ENCODE assay signal across 17 cellular contexts in genomic region chr10:75429159-75429827, GRCh38. TPM values are rescaled to one million over a fixed set of nuclear protein-coding genes. Genes with fewer than 3 reads are reported as not detected.
DNase-seq lines count a peak whose midpoint lies in the region; ATAC-seq and TF ChIP-seq lines count a peak whose summit lies in the region.
"Had no signal": no experiment of that assay in that cellular context is flagged by ENCODE, and none has a peak within 500 bp of the region (broad histone marks: within the 10 kb centered on the region; RNA-seq: fewer than 3 reads in every experiment).

No MANE protein-coding gene starts in this region.

- no peak overlapping the region for H3K4me3 ChIP-seq in breast epithelium
- no peak overlapping the region for H3K4me3 ChIP-seq in PC-9
- no peak overlapping the region for H3K4me3 ChIP-seq in upper lobe of left lung
- no peak overlapping the region for H3K4me3 ChIP-seq in MG63
- H3K4me3 ChIP-seq: thyroid gland had no signal

- BruUV-seq in MCF 10A (replicated peaks; lab: Mats Ljungman, UMichigan) = no TSS peak
- BruUV-seq in PC-9 (replicated peaks; lab: Mats Ljungman, UMichigan) = no TSS peak

- no peaks in the 10 kb centered on the region for H3K9me3 Mint-ChIP-seq in MCF 10A (ENCODE audit: unreplicated experiment)
- H3K9me3 Mint-ChIP-seq: activated CD8-positive, alpha-beta T cell treated with anti-CD3 and anti-CD28 coated beads for 36 hours; CD8-positive, alpha-beta T cell had no signal

- no peaks in the 10 kb centered on the region for H4K20me1 ChIP-seq in PC-9 (ENCODE audit: insufficient read depth)

- peaks cover 0 to 5% of the 10 kb centered on the region in 2 donors for H3K4me1 ChIP-seq in breast epithelium
- peaks cover 53% of the 10 kb centered on the region for H3K4me1 ChIP-seq in PC-9 (replicated peaks; ENCODE audit: insufficient read depth)
- H3K4me1 ChIP-seq in foreskin keratinocyte = peaks cover 49% of the 10 kb centered on the region
- peaks cover 36 to 59% (median 53%) of the 10 kb centered on the region in 4 donors for H3K4me1 ChIP-seq in upper lobe of left lung

- peaks cover 27% of the 10 kb centered on the region for H3K4me1 Mint-ChIP-seq in MCF 10A (ENCODE audit: insufficient read depth, unreplicated experiment)

- H3K27me3 ChIP-seq in breast epithelium (no peaks in the 10 kb centered on the region), PC-9 (ENCODE audit: insufficient read depth, low read depth) (no peaks in the 10 kb centered on the region), foreskin keratinocyte (no peaks in the 10 kb centered on the region), upper lobe of left lung (no peaks in the 10 kb centered on the region), MG63 (no peaks in the 10 kb centered on the region)
- H3K27me3 ChIP-seq: thyroid gland had no signal

- TF ChIP-seq EP300 in upper lobe of left lung (IDR thresholded peaks at IDR 0.05) = no peak

- POLR2A ChIA-PET in MCF 10A (lab: Yijun Ruan, JAX) = interaction anchor here (0.6 to 4.5 kb wide), 14 partner anchors 12 to 750 kb away, joined by 3 to 54 read pairs (median 4); partner anchors contain the start of gene ZNF503
- POLR2A ChIA-PET in PC-9 (lab: Charles Lee; ENCODE audit: unreplicated experiment) = no interaction called here

- no peak overlapping the region for H3K27ac ChIP-seq in breast epithelium
- H3K27ac ChIP-seq in PC-9 = no peak overlapping the region
- H3K27ac ChIP-seq in foreskin keratinocyte = peak overlapping the region; percentile 63
- peak overlapping the region; percentile 76 to 89 (median 86) for H3K27ac ChIP-seq in upper lobe of left lung
- H3K27ac ChIP-seq: VCaP had no signal

- peak; percentile 85 for DNase-seq in MCF 10A (ENCODE audit: unreplicated experiment)
- DNase-seq in breast epithelium (ENCODE audit: low spot score in 2 of 2) = no peak
- DNase-seq in PC-9 = peak in 1 of 2 experiments; percentile 44
- peak in 1 of 2 donors; percentile 63 for DNase-seq in foreskin keratinocyte
- DNase-seq in upper lobe of left lung = no peak
- no peak for DNase-seq in activated gamma-delta T cell (lab: John Stamatoyannopoulos, UW)
- DNase-seq in ureter (ENCODE audit: low spot score) = no peak
- no peak for DNase-seq in MG63
- DNase-seq: activated CD8-positive, alpha-beta T cell treated with anti-CD3 and anti-CD28 coated beads for 36 hours; CD8-positive, alpha-beta T cell; NCI-H2029; NCI-H526 treated with DMSO at 0.1 percent for 48 hours; stimulated activated CD4-positive, alpha-beta T cell treated with anti-CD3 and anti-CD28 coated beads, Interleukin-4, amount 100 ng/mL, for 24 hours; stimulated activated CD8-positive, alpha-beta memory T cell treated with anti-CD3 and anti-CD28 coated beads, Interleukin-4, amount 100 ng/mL, for 48 hours had no signal

- intact Hi-C loops in MCF 10A (cut with micrococcal nuclease) (no loop called here), breast epithelium (cut with DNase I; ENCODE audit: low total_unique reads) (no loop called here), PC-9 (cut with micrococcal nuclease; ENCODE audit: unreplicated experiment) (no loop called here)

- 54 to 61% methylated on average over 5 of the region's 5 CpGs for WGBS in upper lobe of left lung, 2 donors

- no peaks in the 10 kb centered on the region for H3K27me3 Mint-ChIP-seq in MCF 10A (ENCODE audit: insufficient read depth, unreplicated experiment)

- no peaks in the 10 kb centered on the region for H3K36me3 ChIP-seq in breast epithelium
- no peaks in the 10 kb centered on the region for H3K36me3 ChIP-seq in PC-9 (ENCODE audit: low read depth)
- H3K36me3 ChIP-seq in upper lobe of left lung = no peaks in the 10 kb centered on the region
- H3K36me3 ChIP-seq in MG63 = no peaks in the 10 kb centered on the region
- H3K36me3 ChIP-seq: thyroid gland had no signal

- H3K9me2 ChIP-seq in PC-9 (ENCODE audit: insufficient read depth) = no peaks in the 10 kb centered on the region

- H3F3A ChIP-seq in PC-9 (ENCODE audit: insufficient read depth, low read depth) = peaks cover 31% of the 10 kb centered on the region

- TF ChIP-seq CTCF in MCF 10A (IDR thresholded peaks at IDR 0.05; ENCODE audit: unreplicated experiment) (no peak), breast epithelium (IDR thresholded peaks at IDR 0.05) (no peak), PC-9 (conservative IDR thresholded peaks at IDR 0.05) (no peak), foreskin keratinocyte (conservative IDR thresholded peaks at IDR 0.05) (no peak), upper lobe of left lung (IDR thresholded peaks at IDR 0.05) (no peak)

- no peaks in the 10 kb centered on the region for H3K9me3 ChIP-seq in breast epithelium
- H3K9me3 ChIP-seq in PC-9 (ENCODE audit: insufficient read depth, low read depth) = no peaks in the 10 kb centered on the region
- no peaks in the 10 kb centered on the region for H3K9me3 ChIP-seq in upper lobe of left lung
- H3K9me3 ChIP-seq in MG63 = no peaks in the 10 kb centered on the region
- H3K9me3 ChIP-seq: thyroid gland had no signal

- H3K79me2 ChIP-seq in PC-9 (ENCODE audit: low read depth) = no peaks in the 10 kb centered on the region

- H3K4me3 Mint-ChIP-seq in MCF 10A (ENCODE audit: unreplicated experiment) = peak overlapping the region; percentile 41
- H3K4me3 Mint-ChIP-seq: activated CD8-positive, alpha-beta T cell treated with anti-CD3 and anti-CD28 coated beads for 36 hours; CD8-positive, alpha-beta T cell had no signal

- no peaks in the 10 kb centered on the region for H3K36me3 Mint-ChIP-seq in MCF 10A (ENCODE audit: insufficient read depth, unreplicated experiment)
- H3K36me3 Mint-ChIP-seq: CD8-positive, alpha-beta T cell had no signal

- no peak overlapping the region for H2AFZ ChIP-seq in PC-9

- ATAC-seq in foreskin keratinocyte (no peak), upper lobe of left lung (ENCODE audit: low FRiP score in 2 of 2) (no peak)
- ATAC-seq: activated CD8-positive, alpha-beta T cell treated with anti-CD3 and anti-CD28 coated beads for 36 hours; CD8-positive, alpha-beta T cell had no signal

- H3K27ac Mint-ChIP-seq in MCF 10A (ENCODE audit: low read depth, unreplicated experiment) = peak overlapping the region; percentile 83
- H3K27ac Mint-ChIP-seq: activated CD8-positive, alpha-beta T cell treated with anti-CD3 and anti-CD28 coated beads for 36 hours; CD8-positive, alpha-beta T cell had no signal

- peak overlapping the region; percentile 89 for H3K4me2 ChIP-seq in PC-9

- TF ChIP-seq POLR2A in breast epithelium (IDR thresholded peaks at IDR 0.05) = no peak
- TF ChIP-seq POLR2A in upper lobe of left lung (IDR thresholded peaks at IDR 0.05) = no peak

- CTCF ChIA-PET in MCF 10A (lab: Yijun Ruan, JAX) = interaction anchor here (0.5 to 1.2 kb wide), 9 partner anchors 14 to 481 kb away, joined by 3 to 6 read pairs (median 3); partner anchors contain the start of gene ZNF503
- CTCF ChIA-PET in PC-9 (lab: Charles Lee) = no interaction called here

RNA-seq across cellular contexts. Expression of gene LRMDA, which starts 2.1 kb away (rescaled TPM):
- total RNA-seq in MCF 10A (2022) (not detected in 2 replicates), breast epithelium (10 to 100 TPM in 2 of 3 donors, 1 to 10 TPM in 1; 8.3 to 17.1 (median 11.1) TPM), PC-9 (2021) (not detected in 2 replicates), foreskin keratinocyte (not detected in 2 replicates), upper lobe of left lung (100 to 1,000 TPM in 1 of 6 donors, 10 to 100 TPM in 5; 12.8 to 185 (median 18.1) TPM), ureter (23.1 TPM)
- 0.10 TPM in 1 of 2 replicates, not detected in the other for polyA plus RNA-seq in foreskin keratinocyte
- 1.3 TPM in 1 of 2 replicates, not detected in the other for total RNA-seq in MG63 (2014; rRNA removed; shearing (Covaris generic); ENCODE audit: low replicate concordance)
- total RNA-seq: activated CD8-positive, alpha-beta T cell treated with anti-CD3 and anti-CD28 coated beads for 36 hours; CD8-positive, alpha-beta T cell; HT1080 had no signal

RNA-seq across cellular contexts. Expression of gene ZNF503, which starts 27.7 kb away (rescaled TPM):
- 7.3 and 8.1 TPM in 2 replicates for total RNA-seq in MCF 10A (2022)
- 10 to 100 TPM in 1 of 3 donors, 1 to 10 TPM in 2; 3.6 to 10.9 (median 7.6) TPM for total RNA-seq in breast epithelium
- total RNA-seq in PC-9 (2021) = 1.4 and 1.5 TPM in 2 replicates
- total RNA-seq in foreskin keratinocyte = 5.1 and 5.7 TPM in 2 replicates
- 4.6 and 4.7 TPM in 2 replicates for polyA plus RNA-seq in foreskin keratinocyte
- 10 to 100 TPM; 15.0 to 44.6 (median 23.5) TPM for total RNA-seq in upper lobe of left lung
- total RNA-seq in ureter = 25.2 TPM
- 6.2 and 8.8 TPM in 2 replicates for total RNA-seq in MG63 (2014; rRNA removed; shearing (Covaris generic); ENCODE audit: low replicate concordance)
- total RNA-seq: CD8-positive, alpha-beta T cell had no signal

Comparison
In these comparisons a context has a peak if more than half of its experiments do, and no peak if none do; other contexts are left out.
1. H3K27ac ChIP-seq: peak in foreskin keratinocyte (single experiment) and upper lobe of left lung (4 of 4); none in breast epithelium (0 of 2) and PC-9 (single experiment).